18 cellular contexts compared by ENCODE assay signal in genomic region chr20:46393967-46394366, GRCh38. TPM values are rescaled to one million over a fixed set of nuclear protein-coding genes. Genes with fewer than 3 reads are reported as not detected.
DNase-seq lines count a peak whose midpoint lies in the region; ATAC-seq, FAIRE-seq and TF ChIP-seq lines count a peak whose summit lies in the region.
"Had no signal": no experiment of that assay in that cellular context is flagged by ENCODE, and none has a peak within 500 bp of the region (broad histone marks: within the 10 kb centered on the region; RNA-seq: fewer than 3 reads in every experiment).

No MANE protein-coding gene starts in this region.

- no peak overlapping the region for H3K4me3 ChIP-seq in BLaER1 treated with 17β-estradiol and CSF1 and Interleukin-3, amounts not matched to agents 10 nM and 100 nM
- H3K4me3 ChIP-seq in Karpas-422 (ENCODE audit: low read length) (no peak overlapping the region), pancreas (no peak overlapping the region)
- H3K4me3 ChIP-seq: GM12878, GM23338 had no signal

- WGBS in pancreas, 2 donors: 55 to 64% methylated on average over 6 of the region's 6 CpGs

- no peak overlapping the region for H2AFZ ChIP-seq in Karpas-422 (ENCODE audit: low read length)
- H2AFZ ChIP-seq: GM23338 had no signal

- no peaks in the 10 kb centered on the region for H3K9me2 ChIP-seq in Karpas-422 (replicated peaks; ENCODE audit: insufficient read depth, low read length)

- peaks cover 0 to 32% (median 6%) of the 10 kb centered on the region in 11 experiments; a peak in 7 of 22 replicates for H4K20me1 ChIP-seq in BLaER1 treated with 17β-estradiol and CSF1 and Interleukin-3, amounts not matched to agents 10 nM and 100 nM
- peaks cover 8% of the 10 kb centered on the region; the same call in 1 of the 2 replicates for H4K20me1 ChIP-seq in Karpas-422 (ENCODE audit: insufficient read depth, low read depth, low read length)

- peak in 3 of 4 donors; percentile 45 to 64 (median 53) for ATAC-seq in pancreas
- no peak for ATAC-seq in GM19397 (IDR thresholded peaks at IDR 0.05; ENCODE audit: unreplicated experiment)
- no peak for ATAC-seq in HG03571 (IDR thresholded peaks at IDR 0.05; ENCODE audit: unreplicated experiment)
- ATAC-seq: GM12878, GM23338, HCT116 had no signal

- H3K79me2 ChIP-seq in Karpas-422 (ENCODE audit: low read length): peaks cover 45% of the 10 kb centered on the region

- no peaks in the 10 kb centered on the region for H3K9me3 ChIP-seq in BLaER1 treated with 17β-estradiol and CSF1 and Interleukin-3, amounts not matched to agents 10 nM and 100 nM (replicated peaks in 1 of 11)
- no peaks in the 10 kb centered on the region for H3K9me3 ChIP-seq in Karpas-422 (ENCODE audit: low read length)
- no peaks in the 10 kb centered on the region for H3K9me3 ChIP-seq in pancreas

- H3K27me3 ChIP-seq in BLaER1 treated with 17β-estradiol and CSF1 and Interleukin-3, amounts not matched to agents 10 nM and 100 nM: no peaks in the 10 kb centered on the region
- H3K27me3 ChIP-seq in Karpas-422 (ENCODE audit: low read length) (no peaks in the 10 kb centered on the region), pancreas (no peaks in the 10 kb centered on the region)

- peaks cover 71 to 93% (median 87%) of the 10 kb centered on the region in 11 experiments for H3K36me3 ChIP-seq in BLaER1 treated with 17β-estradiol and CSF1 and Interleukin-3, amounts not matched to agents 10 nM and 100 nM
- H3K36me3 ChIP-seq in Karpas-422 (ENCODE audit: insufficient read depth, low read length) (peaks cover 72% of the 10 kb centered on the region), pancreas (peaks cover 0 to 33% (median 11%) of the 10 kb centered on the region in 3 donors)

- FAIRE-seq in pancreas (lab: Jason Lieb, UNC): no peak
- FAIRE-seq: D721Med, GM12878, GM19239 had no signal

- intact Hi-C loops in pancreas (cut with DNase I): no loop called here

- peaks cover 23 to 70% (median 54%) of the 10 kb centered on the region in 10 experiments for H3K4me1 ChIP-seq in BLaER1 treated with 17β-estradiol and CSF1 and Interleukin-3, amounts not matched to agents 10 nM and 100 nM
- H3K4me1 ChIP-seq in Karpas-422 (ENCODE audit: low read length) (peaks cover 64% of the 10 kb centered on the region), pancreas (peaks cover 8 to 27% (median 9%) of the 10 kb centered on the region in 3 donors)

- H3K27ac ChIP-seq in BLaER1 treated with 17β-estradiol and CSF1 and Interleukin-3, amounts not matched to agents 10 nM and 100 nM: peak overlapping the region in 8 of 11 experiments; percentile 40 to 72 (median 64); a peak in 16 of 22 replicates
- H3K27ac ChIP-seq in Karpas-422 (ENCODE audit: low read length) (peak overlapping the region; percentile 100; the same call in 1 of the 2 replicates), pancreas (no peak overlapping the region)

- H3K4me2 ChIP-seq in BLaER1 treated with 17β-estradiol and CSF1 and Interleukin-3, amounts not matched to agents 10 nM and 100 nM: peak overlapping the region; percentile 70 to 96 (median 88); a peak in 20 of 22 replicates
- H3K4me2 ChIP-seq in Karpas-422 (ENCODE audit: low read depth, low read length, poor library complexity, severe bottlenecking): no peak overlapping the region
- H3K4me2 ChIP-seq: GM23338 had no signal

- TF ChIP-seq CTCF in pancreas (IDR thresholded peaks at IDR 0.05): no peak

- no peak for DNase-seq in Karpas-422
- DNase-seq in pancreas: peak in 1 of 6 donors; percentile 46
- no peak for DNase-seq in T-helper 2 cell
- DNase-seq: CD4-positive, alpha-beta T cell; CD8-positive, alpha-beta memory T cell; DMS 273 treated with DMSO at 0.1 percent for 48 hours; DMS79; EL; GDM1; H9 had no signal

- H3K9ac ChIP-seq in BLaER1 treated with 17β-estradiol and CSF1 and Interleukin-3, amounts not matched to agents 10 nM and 100 nM: peak overlapping the region in 2 of 11 experiments; percentile 35 to 57; a peak in 4 of 22 replicates
- no peak overlapping the region for H3K9ac ChIP-seq in Karpas-422 (ENCODE audit: low read length)

RNA-seq across cellular contexts. Expression of gene ELMO2, which starts 12.4 kb away (rescaled TPM):
- 68.1 and 91.4 TPM in 2 replicates for total RNA-seq in Karpas-422 (2014; rRNA removed; shearing (Covaris generic); ENCODE audit: low replicate concordance)
- 10 to 100 TPM; 16.7 to 32.6 (median 27.7) TPM for total RNA-seq in pancreas
- polyA plus RNA-seq in pancreas: 10 to 100 TPM; 18.1 to 31.0 TPM

Comparison
In these comparisons a context has a peak if more than half of its experiments do, and no peak if none do; other contexts are left out.
1. H3K27ac ChIP-seq: peak in BLaER1 treated with 17β-estradiol and CSF1 and Interleukin-3, amounts not matched to agents 10 nM and 100 nM (8 of 11) and Karpas-422 (single experiment); none in pancreas (0 of 4).
2. ATAC-seq: peak in pancreas (3 of 4); none in GM19397 (single experiment) and HG03571 (single experiment).